21 cellular contexts compared by ENCODE assay signal in genomic region chr20:31597483-31597858, GRCh38. TPM values are rescaled to one million over a fixed set of nuclear protein-coding genes. Genes with fewer than 3 reads are reported as not detected.
DNase-seq lines count a peak whose midpoint lies in the region; ATAC-seq, FAIRE-seq and TF ChIP-seq lines count a peak whose summit lies in the region.
"Had no signal": no experiment of that assay in that cellular context is flagged by ENCODE, and none has a peak within 500 bp of the region (broad histone marks: within the 10 kb centered on the region; RNA-seq: fewer than 3 reads in every experiment).

No MANE protein-coding gene starts in this region.

- H2AFZ ChIP-seq in HepG2 (ENCODE audit: low read length) (no peak overlapping the region), fibroblast of lung (ENCODE audit: low read length) (no peak overlapping the region)
- H2AFZ ChIP-seq: parathyroid adenoma had no signal

- CTCF ChIA-PET in HepG2 (lab: Yijun Ruan, JAX; ENCODE audit: low intra/inter-chr PET ratio, low total read pairs): no interaction called here

- H3K79me2 ChIP-seq in HepG2 (ENCODE audit: insufficient read depth, low read length) (peaks cover 18% of the 10 kb centered on the region), fibroblast of lung (ENCODE audit: control insufficient read depth, insufficient read depth, low read length) (no peaks in the 10 kb centered on the region)
- H3K79me2 ChIP-seq: parathyroid adenoma had no signal

- in situ Hi-C loops in HepG2 (cut with HindIII; ENCODE audit: extremely low pct_ligation_motif_present, low pct_unique_long_range_greater_than_20kb): no loop called here

- H3K4me1 ChIP-seq in HepG2 (ENCODE audit: insufficient read depth, low read length): peaks cover 58% of the 10 kb centered on the region
- H3K4me1 ChIP-seq in right lobe of liver: peaks cover 0 to 6% (median 2%) of the 10 kb centered on the region in 4 donors
- peaks cover 27% of the 10 kb centered on the region for H3K4me1 ChIP-seq in fibroblast of lung (ENCODE audit: control insufficient read depth, extremely low read depth, insufficient read depth, low read length)
- H3K4me1 ChIP-seq in uterus: no peaks in the 10 kb centered on the region
- H3K4me1 ChIP-seq in kidney (ENCODE audit: control insufficient read depth in 1 of 2, insufficient read depth in 1 of 2, low read depth in 1 of 2, low read length in 2 of 2): peaks cover 8 to 10% of the 10 kb centered on the region in 2 donors
- H3K4me1 ChIP-seq: breast epithelium, parathyroid adenoma had no signal

- no peak overlapping the region for H3K9ac ChIP-seq in HepG2 (ENCODE audit: insufficient read depth, low read depth, low read length)
- no peak overlapping the region for H3K9ac ChIP-seq in fibroblast of lung (ENCODE audit: insufficient read depth, low read length)
- H3K9ac ChIP-seq in kidney (ENCODE audit: low read length in 2 of 2): peak overlapping the region in 1 of 2 donors; percentile 10
- H3K9ac ChIP-seq: parathyroid adenoma had no signal

- TF ChIP-seq POLR2A in HepG2 (IDR thresholded peaks at IDR 0.05; ENCODE audit: insufficient read depth in 1 of 2, low read depth in 2 of 2, low read length in 2 of 2): no peak
- TF ChIP-seq POLR2A in right lobe of liver (IDR thresholded peaks at IDR 0.05): no peak
- TF ChIP-seq POLR2A in uterus (IDR thresholded peaks at IDR 0.05): no peak

- no TSS peak for BruUV-seq in HepG2 (replicated peaks; lab: Mats Ljungman, UMichigan)

- TF ChIP-seq EP300 in HepG2 (IDR thresholded peaks at IDR 0.05; ENCODE audit: low read depth in 2 of 2, low read length in 2 of 2) (no peak), HepG2 (CRISPR knock-in tag; IDR thresholded peaks at IDR 0.05; ENCODE audit: borderline replicate concordance) (no peak)

- no peaks in the 10 kb centered on the region for H3K9me3 ChIP-seq in HepG2 (ENCODE audit: low read length)
- H3K9me3 ChIP-seq in right lobe of liver: no peaks in the 10 kb centered on the region
- H3K9me3 ChIP-seq in fibroblast of lung (ENCODE audit: control insufficient read depth, insufficient read depth, low read depth, low read length): no peaks in the 10 kb centered on the region
- no peaks in the 10 kb centered on the region for H3K9me3 ChIP-seq in uterus
- no peaks in the 10 kb centered on the region for H3K9me3 ChIP-seq in kidney (ENCODE audit: control insufficient read depth in 1 of 2, low read length in 2 of 2)
- H3K9me3 ChIP-seq: breast epithelium, MG63 had no signal

- intact Hi-C loops in HepG2 (cut with micrococcal nuclease; ENCODE audit: unreplicated experiment): no loop called here
- intact Hi-C loops in right lobe of liver (cut with DNase I): no loop called here
- intact Hi-C loops in uterus (cut with DNase I; ENCODE audit: low total_unique reads): no loop called here
- intact Hi-C loops in kidney (cut with DNase I): no loop called here

- H3K27ac ChIP-seq in HepG2 (ENCODE audit: extremely low read length, insufficient read depth, low read length) (peak overlapping the region; percentile 90), right lobe of liver (no peak overlapping the region), fibroblast of lung (ENCODE audit: insufficient read depth, low read length) (peak overlapping the region; percentile 97), uterus (peak overlapping the region; percentile 31 to 48), kidney (ENCODE audit: low read depth in 2 of 2, low read length in 2 of 2) (no peak overlapping the region)
- H3K27ac ChIP-seq: WERI-Rb-1 had no signal

- ATAC-seq in HepG2 (no peak), right lobe of liver (no peak)
- ATAC-seq: activated CD8-positive, alpha-beta T cell treated with anti-CD3 and anti-CD28 coated beads for 36 hours had no signal

- peaks cover under 1% of the 10 kb centered on the region for H3K36me3 Mint-ChIP-seq in progenitor cell of endocrine pancreas (ENCODE audit: insufficient read depth)
- H3K36me3 Mint-ChIP-seq: activated naive CD8-positive, alpha-beta T cell treated with anti-CD3 and anti-CD28 coated beads, Interleukin-2, amount 10 ng/mL, durations not matched to agents 7 days and 5 days had no signal

- no peak for TF ChIP-seq RAD21 in HepG2 (CRISPR knock-in tag; IDR thresholded peaks at IDR 0.05)

- H4K20me1 ChIP-seq in HepG2 (ENCODE audit: insufficient read depth, low read length) (no peaks in the 10 kb centered on the region), fibroblast of lung (ENCODE audit: control insufficient read depth, extremely low read depth, insufficient read depth, low read length) (no peaks in the 10 kb centered on the region)

- H3K36me3 ChIP-seq in HepG2 (replicated peaks in 1 of 2; ENCODE audit: control insufficient read depth in 1 of 2, insufficient read depth in 2 of 2, low read length in 2 of 2) (no peaks in the 10 kb centered on the region), right lobe of liver (no peaks in the 10 kb centered on the region), fibroblast of lung (ENCODE audit: control insufficient read depth, insufficient read depth, low read length) (no peaks in the 10 kb centered on the region), uterus (no peaks in the 10 kb centered on the region), kidney (ENCODE audit: control insufficient read depth in 1 of 2, insufficient read depth in 2 of 2, low read length in 2 of 2) (no peaks in the 10 kb centered on the region)
- H3K36me3 ChIP-seq: breast epithelium, WERI-Rb-1 had no signal

- no peak overlapping the region for H3K4me2 ChIP-seq in HepG2 (ENCODE audit: low read depth, low read length)
- H3K4me2 ChIP-seq in fibroblast of lung (ENCODE audit: extremely low read depth, insufficient read depth, low read length): no peak overlapping the region

- 100% methylated on average over 2 of the region's 2 CpGs for WGBS in HepG2 (ENCODE audit: low lambda C conversion rate)
- WGBS in right lobe of liver (ENCODE audit: insufficient coverage, low coverage, low lambda C conversion rate, missing lambda C conversion rate): 84% methylated on average over 2 of the region's 2 CpGs

- H3K9me3 Mint-ChIP-seq in progenitor cell of endocrine pancreas (ENCODE audit: low read depth): no peaks in the 10 kb centered on the region
- H3K9me3 Mint-ChIP-seq: activated CD8-positive, alpha-beta T cell treated with anti-CD3 and anti-CD28 coated beads for 36 hours; activated naive CD8-positive, alpha-beta T cell treated with anti-CD3 and anti-CD28 coated beads, Interleukin-2, amount 10 ng/mL, durations not matched to agents 7 days and 5 days; CD4-positive, alpha-beta T cell had no signal

- FAIRE-seq in HepG2 (lab: Jason Lieb, UNC) (no peak), kidney (lab: Jason Lieb, UNC) (no peak)

- peak overlapping the region; percentile 73 for H3K27ac Mint-ChIP-seq in progenitor cell of endocrine pancreas
- H3K27ac Mint-ChIP-seq: activated CD8-positive, alpha-beta T cell treated with anti-CD3 and anti-CD28 coated beads for 36 hours; activated naive CD8-positive, alpha-beta T cell treated with anti-CD3 and anti-CD28 coated beads, Interleukin-2, amount 10 ng/mL, durations not matched to agents 7 days and 5 days; CD4-positive, alpha-beta T cell had no signal

- DNase-seq in HepG2 (ENCODE audit: low spot score) (no peak), right lobe of liver (no peak), fibroblast of lung (ENCODE audit: low read depth in 2 of 2) (no peak), progenitor cell of endocrine pancreas (ENCODE audit: low spot score, unreplicated experiment) (no peak), uterus (no peak), ureter (ENCODE audit: low spot score) (no peak), OCI-M2 (lab: John Stamatoyannopoulos, UW; ENCODE audit: unreplicated experiment) (no peak), kidney (no peak)
- DNase-seq: activated CD8-positive, alpha-beta T cell treated with anti-CD3 and anti-CD28 coated beads for 36 hours; activated naive CD8-positive, alpha-beta T cell treated with anti-CD3 and anti-CD28 coated beads, Interleukin-2, amount 10 ng/mL, durations not matched to agents 7 days and 5 days; activated T-cell treated with anti-CD3 and anti-CD28 coated beads, Interleukin-2, amount 50 U/mL, for 48 hours; CD4-positive, alpha-beta T cell; hypothalamus; MG63; NCI-H345; NK-92 treated with Interleukin-12 subunit alpha and Interleukin-12 subunit beta, amount 100 ng/mL, for 24 hours; T-helper 1 cell; WERI-Rb-1 had no signal

- POLR2A ChIA-PET in HepG2 (lab: Yijun Ruan, JAX): interaction anchor here (0.7 to 4.2 kb wide), 3 partner anchors 9 to 25 kb away, joined by 3 to 183 read pairs (median 7); partner anchors contain the start of gene ID1

- H3K4me1 Mint-ChIP-seq in progenitor cell of endocrine pancreas (ENCODE audit: low read depth): peaks cover 24% of the 10 kb centered on the region

- H3K4me3 Mint-ChIP-seq in progenitor cell of endocrine pancreas (ENCODE audit: low read depth): no peak overlapping the region
- H3K4me3 Mint-ChIP-seq: activated CD8-positive, alpha-beta T cell treated with anti-CD3 and anti-CD28 coated beads for 36 hours; activated naive CD8-positive, alpha-beta T cell treated with anti-CD3 and anti-CD28 coated beads, Interleukin-2, amount 10 ng/mL, durations not matched to agents 7 days and 5 days; CD4-positive, alpha-beta T cell had no signal

- H3K4me3 ChIP-seq in HepG2 (replicated peaks in 1 of 3; ENCODE audit: insufficient read depth in 1 of 3, low read depth in 2 of 3, low read length in 3 of 3) (no peak overlapping the region), right lobe of liver (no peak overlapping the region), fibroblast of lung (replicated peaks in 1 of 4; ENCODE audit: control extremely low read depth in 1 of 4, insufficient read depth in 1 of 4, low read depth in 3 of 4, low read length in 4 of 4) (no peak overlapping the region), uterus (no peak overlapping the region), kidney (ENCODE audit: low read length in 2 of 2) (no peak overlapping the region)
- H3K4me3 ChIP-seq: breast epithelium, MG63 had no signal

- no peaks in the 10 kb centered on the region for H3K27me3 Mint-ChIP-seq in progenitor cell of endocrine pancreas

- H3K27me3 ChIP-seq in HepG2 (ENCODE audit: control insufficient read depth in 1 of 2, insufficient read depth in 2 of 2, low read length in 2 of 2): no peaks in the 10 kb centered on the region; a peak in 1 of 5 replicates
- H3K27me3 ChIP-seq in right lobe of liver: no peaks in the 10 kb centered on the region
- no peaks in the 10 kb centered on the region for H3K27me3 ChIP-seq in fibroblast of lung (ENCODE audit: control insufficient read depth, insufficient read depth, low read length)
- peaks cover 0 to 5% of the 10 kb centered on the region in 2 donors for H3K27me3 ChIP-seq in uterus
- H3K27me3 ChIP-seq: breast epithelium, MG63 had no signal

- TF ChIP-seq CTCF in HepG2 (CRISPR knock-in tag; IDR thresholded peaks at IDR 0.05): no peak
- no peak for TF ChIP-seq CTCF in right lobe of liver (IDR thresholded peaks at IDR 0.05)
- no peak for TF ChIP-seq CTCF in fibroblast of lung (conservative IDR thresholded peaks at IDR 0.05 in 1 of 2, IDR thresholded peaks at IDR 0.05 in 1 of 2; ENCODE audit: low read depth in 1 of 2, low read length in 2 of 2)
- no peak for TF ChIP-seq CTCF in progenitor cell of endocrine pancreas (IDR thresholded peaks at IDR 0.05; ENCODE audit: unreplicated experiment)
- TF ChIP-seq CTCF in uterus (IDR thresholded peaks at IDR 0.05): no peak
- no peak for TF ChIP-seq CTCF in kidney (IDR thresholded peaks at IDR 0.05; ENCODE audit: borderline replicate concordance, extremely low read depth, insufficient read depth)

RNA-seq across cellular contexts. Expression of gene ID1, which starts 7.6 kb away (rescaled TPM):
- 315 and 419 TPM in 2 replicates for total RNA-seq in HepG2 (2016; rRNA removed; fragmentation: Illumina TruSeq; extraction: Trizol)
- total RNA-seq in HepG2 (2016; cell fraction: cytosol; rRNA removed; fragmentation: Illumina TruSeq; extraction: Trizol; ENCODE audit: low read depth): 421 and 422 TPM in 2 replicates
- total RNA-seq in HepG2 (2016; cell fraction: insoluble cytoplasmic fraction; rRNA removed; fragmentation: Illumina TruSeq; extraction: Trizol): 297 and 421 TPM in 2 replicates
- total RNA-seq in HepG2 (2016; cell fraction: membrane; rRNA removed; fragmentation: Illumina TruSeq; extraction: Trizol): 329 and 339 TPM in 2 replicates
- 273 and 295 TPM in 2 replicates for total RNA-seq in HepG2 (2016; cell fraction: nucleus; rRNA removed; fragmentation: Illumina TruSeq; extraction: Trizol)
- polyA plus RNA-seq in HepG2 (2011; rRNA removed): 258 and 320 TPM in 2 replicates
- 494 and 1,223 TPM in 2 replicates for polyA plus RNA-seq in HepG2 (2011; cell fraction: cytosol; rRNA removed)
- polyA plus RNA-seq in HepG2 (2011; cell fraction: nucleus; rRNA removed): 541 and 1,398 TPM in 2 replicates
- 119 and 147 TPM in 2 replicates for polyA plus RNA-seq in HepG2 (2012)
- 99.0 and 102 TPM in 2 replicates for polyA plus RNA-seq in HepG2 (2016; cell fraction: cytosol; fragmentation: Illumina TruSeq; extraction: Trizol; ENCODE audit: low read depth)
- 273 and 282 TPM in 2 replicates for polyA plus RNA-seq in HepG2 (2016; cell fraction: insoluble cytoplasmic fraction; fragmentation: Illumina TruSeq; extraction: Trizol; ENCODE audit: low read depth)
- polyA plus RNA-seq in HepG2 (2016; cell fraction: membrane; fragmentation: Illumina TruSeq; extraction: Trizol; ENCODE audit: low read depth): 104 TPM in 2 replicates
- polyA plus RNA-seq in HepG2 (2016; cell fraction: nucleus; fragmentation: Illumina TruSeq; extraction: Trizol; ENCODE audit: insufficient read depth, low read depth): 496 and 499 TPM in 2 replicates
- polyA minus RNA-seq in HepG2 (2011; rRNA and poly(A)+ RNA removed; ENCODE audit: low replicate concordance): 259 and 709 TPM in 2 replicates
- 242 and 434 TPM in 2 replicates for polyA minus RNA-seq in HepG2 (2011; cell fraction: cytosol; rRNA and poly(A)+ RNA removed)
- polyA minus RNA-seq in HepG2 (2011; cell fraction: nucleus; rRNA and poly(A)+ RNA removed): 194 and 456 TPM in 2 replicates
- 100 to 1,000 TPM in 2 of 6 experiments, 10 to 100 TPM in 4; 12.9 to 300 (median 35.0) TPM for total RNA-seq in right lobe of liver
- 27.4 and 31.1 TPM in 2 replicates for total RNA-seq in fibroblast of lung
- polyA plus RNA-seq in fibroblast of lung: 14.5 and 62.4 TPM in 2 replicates
- polyA plus RNA-seq in fibroblast of lung (2012): 14.5 and 72.5 TPM in 2 replicates
- polyA minus RNA-seq in fibroblast of lung (ENCODE audit: low replicate concordance): 4.3 and 12.7 TPM in 2 replicates
- total RNA-seq in progenitor cell of endocrine pancreas: 322 and 326 TPM in 2 replicates
- 100 to 1,000 TPM; 364 to 646 (median 505) TPM for total RNA-seq in uterus
- total RNA-seq in ureter: 367 TPM
- total RNA-seq in kidney: 189 TPM
- 293 TPM for polyA plus RNA-seq in kidney (ENCODE audit: insufficient read depth, low read depth, low replicate concordance)

RNA-seq across cellular contexts. Expression of gene COX4I2, which starts 40.2 kb away (rescaled TPM):
- total RNA-seq in HepG2 (2016; rRNA removed; fragmentation: Illumina TruSeq; extraction: Trizol): not detected in 2 replicates
- not detected in 2 replicates for total RNA-seq in HepG2 (2016; cell fraction: cytosol; rRNA removed; fragmentation: Illumina TruSeq; extraction: Trizol; ENCODE audit: low read depth)
- total RNA-seq in HepG2 (2016; cell fraction: insoluble cytoplasmic fraction; rRNA removed; fragmentation: Illumina TruSeq; extraction: Trizol): not detected in 2 replicates
- total RNA-seq in HepG2 (2016; cell fraction: membrane; rRNA removed; fragmentation: Illumina TruSeq; extraction: Trizol): not detected in 2 replicates
- total RNA-seq in HepG2 (2016; cell fraction: nucleus; rRNA removed; fragmentation: Illumina TruSeq; extraction: Trizol): not detected in 2 replicates
- 0.74 and 1.1 TPM in 2 replicates for polyA plus RNA-seq in HepG2 (2011; rRNA removed)
- polyA plus RNA-seq in HepG2 (2011; cell fraction: cytosol; rRNA removed): 0.97 and 1.4 TPM in 2 replicates
- 0.31 TPM in 1 of 2 replicates, not detected in the other for polyA plus RNA-seq in HepG2 (2011; cell fraction: nucleus; rRNA removed)
- 0.61 and 0.68 TPM in 2 replicates for polyA plus RNA-seq in HepG2 (2012)
- polyA plus RNA-seq in HepG2 (2016; cell fraction: cytosol; fragmentation: Illumina TruSeq; extraction: Trizol; ENCODE audit: low read depth): not detected in 2 replicates
- polyA plus RNA-seq in HepG2 (2016; cell fraction: insoluble cytoplasmic fraction; fragmentation: Illumina TruSeq; extraction: Trizol; ENCODE audit: low read depth): not detected in 2 replicates
- polyA plus RNA-seq in HepG2 (2016; cell fraction: membrane; fragmentation: Illumina TruSeq; extraction: Trizol; ENCODE audit: low read depth): not detected in 2 replicates
- polyA plus RNA-seq in HepG2 (2016; cell fraction: nucleus; fragmentation: Illumina TruSeq; extraction: Trizol; ENCODE audit: insufficient read depth, low read depth): not detected in 2 replicates
- polyA minus RNA-seq in HepG2 (2011; rRNA and poly(A)+ RNA removed; ENCODE audit: low replicate concordance): not detected in 2 replicates
- polyA minus RNA-seq in HepG2 (2011; cell fraction: cytosol; rRNA and poly(A)+ RNA removed): not detected in 2 replicates
- polyA minus RNA-seq in HepG2 (2011; cell fraction: nucleus; rRNA and poly(A)+ RNA removed): not detected in 2 replicates
- total RNA-seq in right lobe of liver: not detected
- not detected in 2 replicates for total RNA-seq in fibroblast of lung
- polyA plus RNA-seq in fibroblast of lung: not detected in 2 replicates
- polyA plus RNA-seq in fibroblast of lung (2012): not detected in 2 replicates
- not detected in 2 replicates for polyA minus RNA-seq in fibroblast of lung (ENCODE audit: low replicate concordance)
- total RNA-seq in progenitor cell of endocrine pancreas: not detected in 2 replicates
- 1 to 10 TPM in 2 of 4 donors, not detected in 2; 5.1 to 8.4 TPM for total RNA-seq in uterus
- 4.0 TPM for total RNA-seq in ureter
- 1.3 TPM for total RNA-seq in kidney
- 6.9 TPM for polyA plus RNA-seq in kidney (ENCODE audit: insufficient read depth, low read depth, low replicate concordance)
- total RNA-seq: activated CD8-positive, alpha-beta T cell treated with anti-CD3 and anti-CD28 coated beads for 36 hours; activated naive CD8-positive, alpha-beta T cell treated with anti-CD3 and anti-CD28 coated beads, Interleukin-2, amount 10 ng/mL, durations not matched to agents 7 days and 5 days; CD4-positive, alpha-beta T cell had no signal
- polyA plus RNA-seq: AG04450 had no signal

Comparison
In these comparisons a context has a peak if more than half of its experiments do, and no peak if none do; other contexts are left out.
1. H3K27ac ChIP-seq: peak in HepG2 (single experiment), fibroblast of lung (single experiment) and uterus (2 of 2); none in right lobe of liver (0 of 3) and kidney (0 of 2).